In the genomic region with DNA sequence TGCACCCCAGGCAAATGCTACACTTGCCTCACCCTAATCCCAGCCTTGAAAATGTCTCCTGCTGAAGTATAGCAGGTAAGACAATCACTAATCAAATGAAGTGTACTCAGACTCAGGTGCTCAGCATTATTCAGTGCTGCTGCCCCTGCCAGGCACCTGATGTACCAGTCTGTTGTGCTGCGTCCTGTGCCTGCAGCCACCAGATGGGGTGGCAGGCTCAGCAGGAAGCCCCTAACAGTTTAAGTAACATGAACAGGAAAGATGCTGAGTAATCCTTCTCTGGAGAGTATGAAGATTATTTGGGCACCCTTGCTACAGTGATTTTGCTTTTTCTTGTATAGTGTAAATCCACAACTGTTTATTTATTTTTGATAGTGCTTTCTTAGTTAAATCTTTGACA, we compare ENCODE assay signal across 1 cellular context.
TF ChIP-seq lines count a peak whose summit lies in the region.

No MANE protein-coding gene starts in this region.

TF ChIP-seq in HCT116, 20 proteins besides CTCF, POLR2A, EP300 and RAD21 (continued from another document):
- TF ChIP-seq, protein P1, sequence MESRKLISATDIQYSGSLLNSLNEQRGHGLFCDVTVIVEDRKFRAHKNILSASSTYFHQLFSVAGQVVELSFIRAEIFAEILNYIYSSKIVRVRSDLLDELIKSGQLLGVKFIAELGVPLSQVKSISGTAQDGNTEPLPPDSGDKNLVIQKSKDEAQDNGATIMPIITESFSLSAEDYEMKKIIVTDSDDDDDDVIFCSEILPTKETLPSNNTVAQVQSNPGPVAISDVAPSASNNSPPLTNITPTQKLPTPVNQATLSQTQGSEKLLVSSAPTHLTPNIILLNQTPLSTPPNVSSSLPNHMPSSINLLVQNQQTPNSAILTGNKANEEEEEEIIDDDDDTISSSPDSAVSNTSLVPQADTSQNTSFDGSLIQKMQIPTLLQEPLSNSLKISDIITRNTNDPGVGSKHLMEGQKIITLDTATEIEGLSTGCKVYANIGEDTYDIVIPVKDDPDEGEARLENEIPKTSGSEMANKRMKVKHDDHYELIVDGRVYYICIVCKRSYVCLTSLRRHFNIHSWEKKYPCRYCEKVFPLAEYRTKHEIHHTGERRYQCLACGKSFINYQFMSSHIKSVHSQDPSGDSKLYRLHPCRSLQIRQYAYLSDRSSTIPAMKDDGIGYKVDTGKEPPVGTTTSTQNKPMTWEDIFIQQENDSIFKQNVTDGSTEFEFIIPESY (IDR thresholded peaks at IDR 0.05; ENCODE audit: extremely low read depth, insufficient replicate concordance, low read length), result no peak
- no peak for TF ChIP-seq POLR2AphosphoS5 (IDR thresholded peaks at IDR 0.05; ENCODE audit: low read depth, low read length)
- no peak for TF ChIP-seq SIN3A (IDR thresholded peaks at IDR 0.05; ENCODE audit: low read depth)
